Comparison of ENCODE assay signal across 9 cellular contexts in genomic region chr22:37331034-37331428, GRCh38. TPM values are rescaled to one million over a fixed set of nuclear protein-coding genes. Genes with fewer than 3 reads are reported as not detected.
DNase-seq lines count a peak whose midpoint lies in the region; ATAC-seq, FAIRE-seq and TF ChIP-seq lines count a peak whose summit lies in the region.
"Had no signal": no experiment of that assay in that cellular context is flagged by ENCODE, and none has a peak within 500 bp of the region (broad histone marks: within the 10 kb centered on the region; RNA-seq: fewer than 3 reads in every experiment).

No MANE protein-coding gene starts in this region.

- peak; percentile 50 for FAIRE-seq in RCC 7860 (lab: Jason Lieb, UNC)
- peak; percentile 82 for FAIRE-seq in endothelial cell of umbilical vein (lab: Jason Lieb, UNC)

- no peak for TF ChIP-seq CTCF in endothelial cell of umbilical vein (IDR thresholded peaks at IDR 0.05; ENCODE audit: extremely low read depth in 1 of 2, insufficient read depth in 1 of 2, low read depth in 1 of 2, low read length in 2 of 2)

- H3K9ac ChIP-seq in endothelial cell of umbilical vein (replicated peaks; ENCODE audit: extremely low read depth, insufficient read depth, low read length) = no peak overlapping the region
- H3K9ac ChIP-seq: KMS-11 had no signal

- no peaks in the 10 kb centered on the region for H3K79me2 ChIP-seq in endothelial cell of umbilical vein (ENCODE audit: control insufficient read depth, insufficient read depth, low read length)

- H3K9me1 ChIP-seq in endothelial cell of umbilical vein (replicated peaks; ENCODE audit: control insufficient read depth, extremely low read depth, insufficient read depth, low read length) = no peaks in the 10 kb centered on the region

- intact Hi-C loops in endothelial cell of umbilical vein (cut with micrococcal nuclease) = loop anchor here (1.0 kb wide), 1 partner anchor 101 kb away; no protein-coding TSS in a partner anchor

- ATAC-seq in GM21526 (IDR thresholded peaks at IDR 0.05; ENCODE audit: low FRiP score, unreplicated experiment) = no peak

- POLR2A ChIA-PET in endothelial cell of umbilical vein (lab: Charles Lee) = no interaction called here

- no peak overlapping the region for H3K4me3 ChIP-seq in endothelial cell of umbilical vein (replicated peaks in 1 of 3; ENCODE audit: insufficient read depth in 1 of 3, low read depth in 1 of 3, low read length in 3 of 3)

- no peak overlapping the region for H3K4me2 ChIP-seq in endothelial cell of umbilical vein (ENCODE audit: insufficient read depth, low read length)
- H3K4me2 ChIP-seq: KMS-11 had no signal

- no peaks in the 10 kb centered on the region for H3K9me3 ChIP-seq in endothelial cell of umbilical vein (replicated peaks; ENCODE audit: control insufficient read depth, insufficient read depth, low read length)

- no peaks in the 10 kb centered on the region for H3K36me3 ChIP-seq in endothelial cell of umbilical vein (ENCODE audit: control insufficient read depth in 2 of 2, extremely low read depth in 1 of 2, insufficient read depth in 2 of 2, low read length in 2 of 2)

- TF ChIP-seq POLR2A in endothelial cell of umbilical vein (IDR thresholded peaks at IDR 0.05; ENCODE audit: low read depth, low read length) = no peak

- H2AFZ ChIP-seq in endothelial cell of umbilical vein (ENCODE audit: low read depth, low read length) = no peak overlapping the region

- dilution Hi-C loops in endothelial cell of umbilical vein (cut with MboI; ENCODE audit: extremely low pct_ligation_motif_present, low sequenced_read_pairs) = no loop called here

- DNase-seq in HCEC 1CT (peak; percentile 57), RCC 7860 (ENCODE audit: low spot score) (no peak), endothelial cell of umbilical vein (ENCODE audit: low read depth, low spot score) (peak; percentile 45), occipital lobe (lab: John Stamatoyannopoulos, UW) (peak; percentile 35), HT-29 (ENCODE audit: low spot score) (no peak)
- no peak for DNase-seq in stimulated activated CD4-positive, alpha-beta T cell treated with anti-CD3 and anti-CD28 coated beads, Interleukin-12 subunit alpha, Interleukin-12 subunit beta, amount 100 ng/mL, for 4 hours
- DNase-seq: effector CD4-positive, alpha-beta T cell had no signal

- H4K20me1 ChIP-seq in endothelial cell of umbilical vein (replicated peaks; ENCODE audit: control insufficient read depth, extremely low read depth, insufficient read depth, low read length) = no peaks in the 10 kb centered on the region

- H3K4me1 ChIP-seq in endothelial cell of umbilical vein (ENCODE audit: control insufficient read depth, extremely low read depth, insufficient read depth, low read length) = peaks cover 31% of the 10 kb centered on the region

- no peak overlapping the region for H3K27ac ChIP-seq in endothelial cell of umbilical vein (ENCODE audit: insufficient read depth, low read depth, low read length)
- H3K27ac ChIP-seq: KMS-11 had no signal

- no TSS peak for BruUV-seq in endothelial cell of umbilical vein (replicated peaks; lab: Mats Ljungman, UMichigan)

- H3K27me3 ChIP-seq in endothelial cell of umbilical vein (ENCODE audit: control insufficient read depth in 2 of 2, insufficient read depth in 2 of 2, low read length in 2 of 2) = peaks cover 22 to 24% of the 10 kb centered on the region in 2 experiments

- CTCF ChIA-PET in endothelial cell of umbilical vein (lab: Charles Lee) = interaction anchor here (0.7 to 3.5 kb wide), 13 partner anchors 9 to 141 kb away, joined by 3 to 33 read pairs (median 4); no protein-coding TSS in a partner anchor

TF ChIP-seq in endothelial cell of umbilical vein, 7 proteins besides CTCF, POLR2A, EP300 and RAD21:
- TF ChIP-seq EZH2 (IDR thresholded peaks at IDR 0.05; ENCODE audit: borderline replicate concordance, low read depth, low read length, severe bottlenecking) (no peak), FOS (IDR thresholded peaks at IDR 0.05; ENCODE audit: borderline replicate concordance, insufficient read depth, low read length) (no peak), GATA2 (IDR thresholded peaks at IDR 0.05; ENCODE audit: insufficient read depth, insufficient read length, low read depth, low read length) (no peak), MYC (IDR thresholded peaks at IDR 0.05; ENCODE audit: low read depth, low read length) (no peak), JUN (IDR thresholded peaks at IDR 0.05; ENCODE audit: borderline replicate concordance, insufficient read depth, insufficient read length, low read depth) (no peak), MAX (IDR thresholded peaks at IDR 0.05; ENCODE audit: insufficient read depth, insufficient read length) (no peak), POLR2AphosphoS5 (IDR thresholded peaks at IDR 0.05; ENCODE audit: insufficient read depth, low read depth, low read length) (no peak)
TF ChIP-seq in endothelial cell of umbilical vein: peak in this region for 0.

RNA-seq across cellular contexts. Expression of gene CYTH4, which starts 48.7 kb away (rescaled TPM):
- total RNA-seq in endothelial cell of umbilical vein (not detected in 2 replicates), occipital lobe (2.3 TPM)
- 0.06 and 0.29 TPM in 2 replicates for polyA plus RNA-seq in endothelial cell of umbilical vein
- 0.10 TPM in 1 of 2 replicates, not detected in the other for polyA plus RNA-seq in endothelial cell of umbilical vein (2011; cell fraction: cytosol; rRNA removed)
- polyA plus RNA-seq in endothelial cell of umbilical vein (2011; cell fraction: nucleus; rRNA removed) = 0.11 and 0.27 TPM in 2 replicates
- polyA plus RNA-seq in endothelial cell of umbilical vein (2012) = 0.11 and 0.40 TPM in 2 replicates
- 0.17 and 0.63 TPM in 2 replicates for polyA minus RNA-seq in endothelial cell of umbilical vein
- polyA minus RNA-seq in endothelial cell of umbilical vein (2011; cell fraction: cytosol; rRNA and poly(A)+ RNA removed) = not detected
- not detected in 2 replicates for polyA minus RNA-seq in endothelial cell of umbilical vein (2011; cell fraction: nucleus; rRNA and poly(A)+ RNA removed)
- total RNA-seq in HT-29 (2014; rRNA removed; shearing (Covaris generic)) = not detected in 2 replicates

Comparison
In these comparisons a context has a peak if more than half of its experiments do, and no peak if none do; other contexts are left out.
1. DNase-seq: peak in HCEC 1CT (single experiment), endothelial cell of umbilical vein (single experiment) and occipital lobe (single experiment); none in RCC 7860 (single experiment), stimulated activated CD4-positive, alpha-beta T cell treated with anti-CD3 and anti-CD28 coated beads, Interleukin-12 subunit alpha, Interleukin-12 subunit beta, amount 100 ng/mL, for 4 hours (single experiment) and HT-29 (single experiment).